In genomic region chr20:41032243-41032642, GRCh38 we compare ENCODE assay signal across 12 cellular contexts. TPM values are rescaled to one million over a fixed set of nuclear protein-coding genes. Genes with fewer than 3 reads are reported as not detected.
DNase-seq lines count a peak whose midpoint lies in the region; ATAC-seq, FAIRE-seq and TF ChIP-seq lines count a peak whose summit lies in the region.
"Had no signal": no experiment of that assay in that cellular context is flagged by ENCODE, and none has a peak within 500 bp of the region (broad histone marks: within the 10 kb centered on the region; RNA-seq: fewer than 3 reads in every experiment).

No MANE protein-coding gene starts in this region.

- no peaks in the 10 kb centered on the region for H3K27me3 ChIP-seq in GM06990 (replicated peaks; ENCODE audit: control insufficient read depth, insufficient read depth, low read length)
- H3K27me3 ChIP-seq in PC-9 (ENCODE audit: insufficient read depth, low read depth): no peaks in the 10 kb centered on the region
- H3K27me3 ChIP-seq in parathyroid adenoma (ENCODE audit: control insufficient read depth, insufficient read depth, low read length): no peaks in the 10 kb centered on the region
- H3K27me3 ChIP-seq in small intestine (ENCODE audit: control insufficient read depth in 2 of 2, insufficient read depth in 2 of 2, low read length in 2 of 2): no peaks in the 10 kb centered on the region

- peak overlapping the region; percentile 97 for H3K4me3 Mint-ChIP-seq in effector memory CD8-positive, alpha-beta T cell

- TF ChIP-seq CTCF in GM06990 (IDR thresholded peaks at IDR 0.05; ENCODE audit: insufficient read depth, low read length, poor library complexity, severe bottlenecking): no peak
- TF ChIP-seq CTCF in PC-9 (conservative IDR thresholded peaks at IDR 0.05): no peak
- no peak for TF ChIP-seq CTCF in parathyroid adenoma (IDR thresholded peaks at IDR 0.05)

- WGBS in small intestine, 3 donors: 64 to 78% (median 72%) methylated on average over 4 of the region's 4 CpGs

- H3K79me2 ChIP-seq in PC-9 (ENCODE audit: low read depth) (peaks cover 86% of the 10 kb centered on the region), parathyroid adenoma (peaks cover 69% of the 10 kb centered on the region)

- POLR2A ChIA-PET in PC-9 (lab: Charles Lee; ENCODE audit: unreplicated experiment): interaction anchor here (0.6 kb wide), 1 partner anchor 14 kb away, joined by 3 read pairs; no protein-coding TSS in a partner anchor

- no peak overlapping the region for H2AFZ ChIP-seq in PC-9
- H2AFZ ChIP-seq in parathyroid adenoma: no peak overlapping the region

- no peaks in the 10 kb centered on the region for H3F3A ChIP-seq in PC-9 (ENCODE audit: insufficient read depth, low read depth)

- BruUV-seq in PC-9 (replicated peaks; lab: Mats Ljungman, UMichigan): no TSS peak

- peaks cover 52% of the 10 kb centered on the region for H3K4me1 ChIP-seq in PC-9 (replicated peaks; ENCODE audit: insufficient read depth)
- H3K4me1 ChIP-seq in parathyroid adenoma: peaks cover 20% of the 10 kb centered on the region
- H3K4me1 ChIP-seq in small intestine (ENCODE audit: control insufficient read depth in 2 of 2, insufficient read depth in 1 of 2, low read depth in 1 of 2, low read length in 1 of 2): peaks cover 8 to 22% of the 10 kb centered on the region in 2 donors

- peaks cover 55 to 76% of the 10 kb centered on the region in 2 donors for H3K4me1 Mint-ChIP-seq in effector memory CD8-positive, alpha-beta T cell (ENCODE audit: low read depth in 2 of 2)

- no peaks in the 10 kb centered on the region for H3K9me2 ChIP-seq in PC-9 (ENCODE audit: insufficient read depth)

- H3K27ac ChIP-seq in PC-9 (0 out of 2 replicates have a peak overlapping the region, but pooled peaks have one; percentile 4), parathyroid adenoma (no peak overlapping the region), small intestine (ENCODE audit: low read depth in 1 of 2, low read length in 1 of 2) (no peak overlapping the region)
- H3K27ac ChIP-seq: HL-60 had no signal

- no peaks in the 10 kb centered on the region for H3K9me3 Mint-ChIP-seq in effector memory CD8-positive, alpha-beta T cell

- H3K27me3 Mint-ChIP-seq in effector memory CD8-positive, alpha-beta T cell: no peaks in the 10 kb centered on the region

- FAIRE-seq in small intestine (lab: Jason Lieb, UNC): no peak
- FAIRE-seq: colon had no signal

- ATAC-seq in effector memory CD8-positive, alpha-beta T cell (replicated peaks): no peak
- no peak for ATAC-seq in GM21367 (IDR thresholded peaks at IDR 0.05; ENCODE audit: unreplicated experiment)

- H3K4me3 ChIP-seq in GM06990 (replicated peaks; ENCODE audit: low read depth, low read length): peak overlapping the region; percentile 26
- H3K4me3 ChIP-seq in PC-9: peak overlapping the region; percentile 90; the same call in 1 of the 2 replicates
- no peak overlapping the region for H3K4me3 ChIP-seq in parathyroid adenoma (ENCODE audit: low read depth, low read length)
- peak overlapping the region in 1 of 2 donors; percentile 95 for H3K4me3 ChIP-seq in small intestine (ENCODE audit: low read depth in 1 of 2, low read length in 2 of 2)

- CTCF ChIA-PET in PC-9 (lab: Charles Lee): interaction anchor here (0.6 kb wide), 2 partner anchors 13 to 40 kb away, joined by 4 to 7 read pairs; no protein-coding TSS in a partner anchor

- intact Hi-C loops in PC-9 (cut with micrococcal nuclease; ENCODE audit: unreplicated experiment): no loop called here
- intact Hi-C loops in posterior cingulate gyrus (cut with DNase I): no loop called here

- H3K36me3 Mint-ChIP-seq in effector memory CD8-positive, alpha-beta T cell (ENCODE audit: insufficient read depth): peaks cover 38% of the 10 kb centered on the region

- no peak overlapping the region for H3K9ac ChIP-seq in parathyroid adenoma

- H3K36me3 ChIP-seq in GM06990 (ENCODE audit: control insufficient read depth, insufficient read depth, low read length) (no peaks in the 10 kb centered on the region), PC-9 (ENCODE audit: low read depth) (peaks cover 51% of the 10 kb centered on the region), parathyroid adenoma (ENCODE audit: control insufficient read depth, insufficient read depth, low read length) (no peaks in the 10 kb centered on the region), small intestine (ENCODE audit: control insufficient read depth in 2 of 2, insufficient read depth in 2 of 2, low read length in 2 of 2) (no peaks in the 10 kb centered on the region)

- H3K27ac Mint-ChIP-seq in effector memory CD8-positive, alpha-beta T cell: no peak overlapping the region

- no peak for DNase-seq in GM06990 (ENCODE audit: extremely low read depth, insufficient read length)
- DNase-seq in PC-9: no peak
- DNase-seq in effector memory CD8-positive, alpha-beta T cell: no peak
- no peak for DNase-seq in small intestine
- no peak for DNase-seq in posterior cingulate gyrus
- DNase-seq: activated CD8-positive, alpha-beta memory T cell treated with anti-CD3 and anti-CD28 coated beads for 24 hours; hypothalamus; NCI-H1930 had no signal

- H3K4me2 ChIP-seq in PC-9 (peak overlapping the region; percentile 96), parathyroid adenoma (ENCODE audit: low read length) (peak overlapping the region; percentile 24)

- H4K20me1 ChIP-seq in PC-9 (ENCODE audit: insufficient read depth): peaks cover 33% of the 10 kb centered on the region

- H3K9me3 ChIP-seq in PC-9 (ENCODE audit: insufficient read depth, low read depth) (no peaks in the 10 kb centered on the region), parathyroid adenoma (ENCODE audit: control insufficient read depth, low read length) (no peaks in the 10 kb centered on the region), small intestine (ENCODE audit: control insufficient read depth, low read depth) (no peaks in the 10 kb centered on the region)

RNA-seq across cellular contexts. Expression of gene TOP1, which starts 3.6 kb away (rescaled TPM):
- total RNA-seq in PC-9 (2021): 39.1 and 55.8 TPM in 2 replicates
- 10 to 100 TPM; 46.2 to 72.4 (median 67.1) TPM for polyA plus RNA-seq in small intestine
